ENCODE assay signal across 1 cellular context in genomic region chr11:69529001-69529400, GRCh38.
TF ChIP-seq lines count a peak whose summit lies in the region.

No MANE protein-coding gene starts in this region.

TF ChIP-seq in H1, 55 proteins besides CTCF, POLR2A, EP300 and RAD21:
- no peak for TF ChIP-seq EZH2 (IDR thresholded peaks at IDR 0.05; ENCODE audit: low read depth, low read length, severe bottlenecking)
- no peak for TF ChIP-seq TCF12 (IDR thresholded peaks at IDR 0.05; ENCODE audit: low read depth, low read length)
- TF ChIP-seq EGR1 (IDR thresholded peaks at IDR 0.05; ENCODE audit: borderline replicate concordance, low read depth, low read length), result no peak
- no peak for TF ChIP-seq BACH1 (IDR thresholded peaks at IDR 0.05; ENCODE audit: low read length)
- TF ChIP-seq CEBPB (IDR thresholded peaks at IDR 0.05; ENCODE audit: low read depth, low read length), result no peak
- no peak for TF ChIP-seq GABPA (IDR thresholded peaks at IDR 0.05; ENCODE audit: borderline replicate concordance, insufficient read depth, low read length)
- no peak for TF ChIP-seq POU5F1 (IDR thresholded peaks at IDR 0.05; ENCODE audit: low read depth, low read length)
- TF ChIP-seq CREB1 (IDR thresholded peaks at IDR 0.05), result no peak
- TF ChIP-seq FOSL1 (IDR thresholded peaks at IDR 0.05; ENCODE audit: insufficient read depth, low read depth, low read length), result no peak
- no peak for TF ChIP-seq NRF1 (IDR thresholded peaks at IDR 0.05; ENCODE audit: low read depth, low read length)
- no peak for TF ChIP-seq SIRT6 (IDR thresholded peaks at IDR 0.05; ENCODE audit: low read length)
- TF ChIP-seq SP2 (IDR thresholded peaks at IDR 0.05; ENCODE audit: low read length), result no peak
- TF ChIP-seq CHD1 (IDR thresholded peaks at IDR 0.05; ENCODE audit: low read depth, low read length), result no peak
- TF ChIP-seq, protein P1, sequence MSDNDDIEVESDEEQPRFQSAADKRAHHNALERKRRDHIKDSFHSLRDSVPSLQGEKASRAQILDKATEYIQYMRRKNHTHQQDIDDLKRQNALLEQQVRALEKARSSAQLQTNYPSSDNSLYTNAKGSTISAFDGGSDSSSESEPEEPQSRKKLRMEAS (IDR thresholded peaks at IDR 0.05), result no peak
- TF ChIP-seq CTBP2 (IDR thresholded peaks at IDR 0.05; ENCODE audit: borderline replicate concordance, insufficient read depth, insufficient read length, low read length), result no peak
- TF ChIP-seq JUN (IDR thresholded peaks at IDR 0.05; ENCODE audit: low read depth, low read length), result no peak
- no peak for TF ChIP-seq KDM4A (IDR thresholded peaks at IDR 0.05; ENCODE audit: low read depth, low read length, severe bottlenecking)
- TF ChIP-seq SIN3A (conservative IDR thresholded peaks at IDR 0.05 in 1 of 2, IDR thresholded peaks at IDR 0.05 in 1 of 2; ENCODE audit: low read depth in 1 of 2, low read length in 2 of 2), result no peak
- TF ChIP-seq RFX5 (IDR thresholded peaks at IDR 0.05; ENCODE audit: borderline replicate concordance, low read depth, low read length), result no peak
